ENCODE assay signal across 7 cellular contexts in the genomic region with DNA sequence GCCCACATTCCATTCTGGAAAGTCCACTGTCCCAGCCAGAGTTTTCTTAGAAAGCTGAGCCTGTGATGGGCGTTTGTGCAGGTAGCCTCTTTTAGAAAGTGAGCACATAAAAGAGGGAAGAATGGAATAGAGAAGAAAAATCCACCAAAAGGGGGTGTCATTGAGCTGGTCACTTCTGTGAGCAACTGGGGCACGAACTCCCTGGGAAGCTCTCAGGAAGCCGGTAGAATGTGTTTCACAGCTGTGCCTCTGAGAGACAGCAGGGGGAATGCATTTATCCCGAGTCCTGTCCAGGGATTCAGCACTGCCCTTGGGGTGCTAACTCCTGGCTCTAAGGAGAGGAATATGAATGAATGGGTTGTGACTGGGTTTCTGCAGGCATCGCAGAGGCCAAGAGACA.
DNase-seq lines count a peak whose midpoint lies in the region; ATAC-seq, FAIRE-seq and TF ChIP-seq lines count a peak whose summit lies in the region.
"Not testable (repeated sequence)": the region's sequence is repeated elsewhere in the genome, so short reads cannot be mapped to it uniquely, and the experiment has no call there.

No MANE protein-coding gene starts in this region.

- H2AFZ ChIP-seq in H9 (ENCODE audit: low read length); PC-3 (ENCODE audit: low read length); neural progenitor cell (replicated peaks): not testable (repeated sequence)

- H3K36me3 ChIP-seq in PC-3 (ENCODE audit: low read depth, low read length); WERI-Rb-1; kidney (ENCODE audit: control insufficient read depth in 1 of 2, insufficient read depth in 2 of 2, low read length in 2 of 2); neural progenitor cell: not testable (repeated sequence)

- in situ Hi-C loops in ACHN (cut with HindIII; ENCODE audit: low pct_ligation_motif_present, low pct_unique_long_range_greater_than_20kb, low sequenced_read_pairs) = not testable (repeated sequence)

- H3K27ac Mint-ChIP-seq in H9, neural progenitor cell: not testable (repeated sequence)

- H3F3A ChIP-seq in PC-3 (ENCODE audit: low read length, unreplicated experiment); neural progenitor cell (ENCODE audit: low read depth): not testable (repeated sequence)

- not testable (repeated sequence) for H2BK120ac ChIP-seq in H9 (ENCODE audit: low read depth, low read length, poor library complexity, severe bottlenecking)

- H2BK5ac ChIP-seq in H9 (ENCODE audit: insufficient read length, low read length) = not testable (repeated sequence)

- H3K4me2 ChIP-seq in H9 (ENCODE audit: insufficient read depth, insufficient read length, low read length); PC-3 (ENCODE audit: low read length); neural progenitor cell: not testable (repeated sequence)

- not testable (repeated sequence) for H4K20me1 ChIP-seq in H9 (ENCODE audit: control insufficient read depth, insufficient read depth, insufficient read length); PC-3 (ENCODE audit: low read length); neural progenitor cell (ENCODE audit: low read depth)

- TF ChIP-seq CTCF in H9 (conservative IDR thresholded peaks at IDR 0.05) (peak; percentile 49; the same call in 2 of the 3 replicates), neural progenitor cell (IDR thresholded peaks at IDR 0.05) (peak; percentile 3)
- not testable (repeated sequence) for TF ChIP-seq CTCF in PC-3 (conservative IDR thresholded peaks at IDR 0.05; ENCODE audit: low read depth, low read length); WERI-Rb-1 (IDR thresholded peaks at IDR 0.05; ENCODE audit: low read depth, low read length); choroid plexus epithelial cell (conservative IDR thresholded peaks at IDR 0.05; ENCODE audit: low read depth, low read length); kidney (IDR thresholded peaks at IDR 0.05; ENCODE audit: borderline replicate concordance, extremely low read depth, insufficient read depth)

- H3K18ac ChIP-seq in H9 (ENCODE audit: insufficient read length, low read depth, low read length) = not testable (repeated sequence)

- not testable (repeated sequence) for H2BK15ac ChIP-seq in H9 (ENCODE audit: low read depth, low read length)

- not testable (repeated sequence) for H3K4me3 Mint-ChIP-seq in H9, neural progenitor cell

- intact Hi-C loops in PC-3 (cut with micrococcal nuclease); kidney (cut with DNase I): not testable (repeated sequence)

- not testable (repeated sequence) for H3K27me3 ChIP-seq in H9 (ENCODE audit: insufficient read depth, low read length); PC-3 (ENCODE audit: low read length); WERI-Rb-1 (ENCODE audit: insufficient read depth, low read depth, severe bottlenecking); neural progenitor cell

- H2BK12ac ChIP-seq in H9 (ENCODE audit: insufficient read length, low read depth, low read length) = not testable (repeated sequence)

- H3K79me2 ChIP-seq in H9 (ENCODE audit: insufficient read depth, low read length); PC-3 (ENCODE audit: low read length); neural progenitor cell (ENCODE audit: low read depth): not testable (repeated sequence)

- BruUV-seq in PC-3 (replicated peaks; lab: Mats Ljungman, UMichigan) = not testable (repeated sequence)

- DNase-seq in ACHN (peak; percentile 0), H9 (peak; percentile 30), PC-3 (peak; percentile 21), WERI-Rb-1 (peak; percentile 6), choroid plexus epithelial cell (ENCODE audit: low read depth) (peak; percentile 5), kidney (peak; percentile 25), neural progenitor cell (ENCODE audit: low spot score) (peak; percentile 1)

- not testable (repeated sequence) for H3K4me1 ChIP-seq in H9 (ENCODE audit: insufficient read depth, low read length); PC-3 (ENCODE audit: insufficient read depth, low read length); kidney (ENCODE audit: control insufficient read depth in 1 of 2, insufficient read depth in 1 of 2, low read depth in 1 of 2, low read length in 2 of 2); neural progenitor cell

- not testable (repeated sequence) for FAIRE-seq in kidney (lab: Jason Lieb, UNC)

- H3K4me1 Mint-ChIP-seq in H9, neural progenitor cell: not testable (repeated sequence)

- H3K4me3 ChIP-seq in PC-3 (ENCODE audit: low read length); WERI-Rb-1 (ENCODE audit: low read depth, low read length); choroid plexus epithelial cell (ENCODE audit: low read depth, low read length); kidney (ENCODE audit: low read length in 2 of 2); neural progenitor cell: not testable (repeated sequence)

- not testable (repeated sequence) for H3K9me3 Mint-ChIP-seq in H9, neural progenitor cell

- H3K14ac ChIP-seq in H9 (ENCODE audit: insufficient read depth, low read length) = not testable (repeated sequence)

- H3K9me2 ChIP-seq in PC-3 (replicated peaks; ENCODE audit: low read length) = not testable (repeated sequence)

- WGBS in H9 (ENCODE audit: extremely low coverage, insufficient read length, low lambda C conversion rate) = no CpG with 5 or more reads among the region's 5 CpGs

- H3K23ac ChIP-seq in H9 (ENCODE audit: insufficient read length, low read depth, low read length) = not testable (repeated sequence)

- not testable (repeated sequence) for H3K23me2 ChIP-seq in H9 (ENCODE audit: insufficient read length, low read depth, low read length, poor library complexity, severe bottlenecking)

- H3K79me1 ChIP-seq in H9 (ENCODE audit: insufficient read depth, low read depth, low read length, poor library complexity, severe bottlenecking) = not testable (repeated sequence)

- POLR2A ChIA-PET in PC-3 (lab: Charles Lee; ENCODE audit: unreplicated experiment) = not testable (repeated sequence)

- not testable (repeated sequence) for H4K5ac ChIP-seq in H9 (ENCODE audit: insufficient read length, low read depth, low read length)

- not testable (repeated sequence) for H4K91ac ChIP-seq in H9 (ENCODE audit: insufficient read length, low read depth, low read length)

- H3K9me3 ChIP-seq in H9 (ENCODE audit: control insufficient read depth, low read depth, low read length); PC-3 (ENCODE audit: low read length); WERI-Rb-1 (ENCODE audit: severe bottlenecking); kidney (ENCODE audit: control insufficient read depth in 1 of 2, low read length in 2 of 2); neural progenitor cell (ENCODE audit: low read depth): not testable (repeated sequence)

- not testable (repeated sequence) for H2AK5ac ChIP-seq in H9 (ENCODE audit: insufficient read length, low read length)

- not testable (repeated sequence) for ATAC-seq in PC-3

- not testable (repeated sequence) for H3K56ac ChIP-seq in H9 (ENCODE audit: insufficient read length, low read depth, low read length)

- CTCF ChIA-PET in PC-3 (lab: Charles Lee) = not testable (repeated sequence)

- H3T11ph ChIP-seq in H9 (ENCODE audit: low read length) = not testable (repeated sequence)

- not testable (repeated sequence) for H2BK20ac ChIP-seq in H9 (ENCODE audit: low read depth, low read length, poor library complexity, severe bottlenecking)

- H3K27me3 Mint-ChIP-seq in H9 (ENCODE audit: low read depth); neural progenitor cell (ENCODE audit: insufficient read depth, low read depth): not testable (repeated sequence)

- not testable (repeated sequence) for H4K8ac ChIP-seq in H9 (replicated peaks; ENCODE audit: insufficient read length, low read depth, low read length)

- not testable (repeated sequence) for H3K9ac ChIP-seq in H9 (ENCODE audit: extremely low read depth, insufficient read length, low read length); PC-3 (ENCODE audit: low read length); kidney (ENCODE audit: low read length in 2 of 2); neural progenitor cell

- H3K4ac ChIP-seq in H9 (ENCODE audit: low read depth, low read length) = not testable (repeated sequence)

- not testable (repeated sequence) for H3K27ac ChIP-seq in H9 (ENCODE audit: insufficient read length, low read depth, low read length); PC-3 (ENCODE audit: low read length); WERI-Rb-1; kidney (ENCODE audit: low read depth in 2 of 2, low read length in 2 of 2); neural progenitor cell

- not testable (repeated sequence) for H3K36me3 Mint-ChIP-seq in H9 (ENCODE audit: insufficient read depth in 1 of 3, low read depth in 3 of 3); neural progenitor cell
